ENCODE assay signal across 1 cellular context in the genomic region with DNA sequence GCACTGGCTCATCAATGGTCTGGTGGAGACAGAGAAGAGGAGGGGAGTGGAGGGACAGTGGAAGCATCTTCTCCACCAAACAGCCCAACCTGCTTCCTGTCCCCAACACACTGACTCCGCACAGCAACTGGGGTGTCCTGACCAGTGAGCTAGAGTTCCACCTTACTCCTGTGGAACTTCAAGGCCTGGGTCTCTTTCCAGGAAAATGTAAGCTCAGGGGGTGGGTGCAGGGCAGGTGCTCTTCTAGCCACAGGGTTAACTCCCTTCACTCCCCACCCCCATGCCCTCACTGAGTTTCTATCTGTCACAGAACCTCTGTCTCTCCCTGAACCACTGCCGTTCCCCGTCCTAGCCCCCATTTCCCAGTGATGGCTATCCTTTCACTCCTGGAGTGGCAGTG.
TF ChIP-seq lines count a peak whose summit lies in the region.

No MANE protein-coding gene starts in this region.

TF ChIP-seq in H1, 55 proteins besides CTCF, POLR2A, EP300 and RAD21:
- no peak for TF ChIP-seq SIN3A (conservative IDR thresholded peaks at IDR 0.05 in 1 of 2, IDR thresholded peaks at IDR 0.05 in 1 of 2; ENCODE audit: low read depth in 1 of 2, low read length in 2 of 2)
- TF ChIP-seq, protein P1, sequence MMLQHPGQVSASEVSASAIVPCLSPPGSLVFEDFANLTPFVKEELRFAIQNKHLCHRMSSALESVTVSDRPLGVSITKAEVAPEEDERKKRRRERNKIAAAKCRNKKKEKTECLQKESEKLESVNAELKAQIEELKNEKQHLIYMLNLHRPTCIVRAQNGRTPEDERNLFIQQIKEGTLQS (IDR thresholded peaks at IDR 0.05; ENCODE audit: insufficient read depth, low read depth, low read length), result no peak
- no peak for TF ChIP-seq SP2 (IDR thresholded peaks at IDR 0.05; ENCODE audit: low read length)
- no peak for TF ChIP-seq FOSL1 (IDR thresholded peaks at IDR 0.05; ENCODE audit: insufficient read depth, low read depth, low read length)
- TF ChIP-seq KDM4A (IDR thresholded peaks at IDR 0.05; ENCODE audit: low read depth, low read length, severe bottlenecking), result no peak
- no peak for TF ChIP-seq RXRA (IDR thresholded peaks at IDR 0.05; ENCODE audit: insufficient read depth, low read depth, low read length)
- TF ChIP-seq, protein P2, sequence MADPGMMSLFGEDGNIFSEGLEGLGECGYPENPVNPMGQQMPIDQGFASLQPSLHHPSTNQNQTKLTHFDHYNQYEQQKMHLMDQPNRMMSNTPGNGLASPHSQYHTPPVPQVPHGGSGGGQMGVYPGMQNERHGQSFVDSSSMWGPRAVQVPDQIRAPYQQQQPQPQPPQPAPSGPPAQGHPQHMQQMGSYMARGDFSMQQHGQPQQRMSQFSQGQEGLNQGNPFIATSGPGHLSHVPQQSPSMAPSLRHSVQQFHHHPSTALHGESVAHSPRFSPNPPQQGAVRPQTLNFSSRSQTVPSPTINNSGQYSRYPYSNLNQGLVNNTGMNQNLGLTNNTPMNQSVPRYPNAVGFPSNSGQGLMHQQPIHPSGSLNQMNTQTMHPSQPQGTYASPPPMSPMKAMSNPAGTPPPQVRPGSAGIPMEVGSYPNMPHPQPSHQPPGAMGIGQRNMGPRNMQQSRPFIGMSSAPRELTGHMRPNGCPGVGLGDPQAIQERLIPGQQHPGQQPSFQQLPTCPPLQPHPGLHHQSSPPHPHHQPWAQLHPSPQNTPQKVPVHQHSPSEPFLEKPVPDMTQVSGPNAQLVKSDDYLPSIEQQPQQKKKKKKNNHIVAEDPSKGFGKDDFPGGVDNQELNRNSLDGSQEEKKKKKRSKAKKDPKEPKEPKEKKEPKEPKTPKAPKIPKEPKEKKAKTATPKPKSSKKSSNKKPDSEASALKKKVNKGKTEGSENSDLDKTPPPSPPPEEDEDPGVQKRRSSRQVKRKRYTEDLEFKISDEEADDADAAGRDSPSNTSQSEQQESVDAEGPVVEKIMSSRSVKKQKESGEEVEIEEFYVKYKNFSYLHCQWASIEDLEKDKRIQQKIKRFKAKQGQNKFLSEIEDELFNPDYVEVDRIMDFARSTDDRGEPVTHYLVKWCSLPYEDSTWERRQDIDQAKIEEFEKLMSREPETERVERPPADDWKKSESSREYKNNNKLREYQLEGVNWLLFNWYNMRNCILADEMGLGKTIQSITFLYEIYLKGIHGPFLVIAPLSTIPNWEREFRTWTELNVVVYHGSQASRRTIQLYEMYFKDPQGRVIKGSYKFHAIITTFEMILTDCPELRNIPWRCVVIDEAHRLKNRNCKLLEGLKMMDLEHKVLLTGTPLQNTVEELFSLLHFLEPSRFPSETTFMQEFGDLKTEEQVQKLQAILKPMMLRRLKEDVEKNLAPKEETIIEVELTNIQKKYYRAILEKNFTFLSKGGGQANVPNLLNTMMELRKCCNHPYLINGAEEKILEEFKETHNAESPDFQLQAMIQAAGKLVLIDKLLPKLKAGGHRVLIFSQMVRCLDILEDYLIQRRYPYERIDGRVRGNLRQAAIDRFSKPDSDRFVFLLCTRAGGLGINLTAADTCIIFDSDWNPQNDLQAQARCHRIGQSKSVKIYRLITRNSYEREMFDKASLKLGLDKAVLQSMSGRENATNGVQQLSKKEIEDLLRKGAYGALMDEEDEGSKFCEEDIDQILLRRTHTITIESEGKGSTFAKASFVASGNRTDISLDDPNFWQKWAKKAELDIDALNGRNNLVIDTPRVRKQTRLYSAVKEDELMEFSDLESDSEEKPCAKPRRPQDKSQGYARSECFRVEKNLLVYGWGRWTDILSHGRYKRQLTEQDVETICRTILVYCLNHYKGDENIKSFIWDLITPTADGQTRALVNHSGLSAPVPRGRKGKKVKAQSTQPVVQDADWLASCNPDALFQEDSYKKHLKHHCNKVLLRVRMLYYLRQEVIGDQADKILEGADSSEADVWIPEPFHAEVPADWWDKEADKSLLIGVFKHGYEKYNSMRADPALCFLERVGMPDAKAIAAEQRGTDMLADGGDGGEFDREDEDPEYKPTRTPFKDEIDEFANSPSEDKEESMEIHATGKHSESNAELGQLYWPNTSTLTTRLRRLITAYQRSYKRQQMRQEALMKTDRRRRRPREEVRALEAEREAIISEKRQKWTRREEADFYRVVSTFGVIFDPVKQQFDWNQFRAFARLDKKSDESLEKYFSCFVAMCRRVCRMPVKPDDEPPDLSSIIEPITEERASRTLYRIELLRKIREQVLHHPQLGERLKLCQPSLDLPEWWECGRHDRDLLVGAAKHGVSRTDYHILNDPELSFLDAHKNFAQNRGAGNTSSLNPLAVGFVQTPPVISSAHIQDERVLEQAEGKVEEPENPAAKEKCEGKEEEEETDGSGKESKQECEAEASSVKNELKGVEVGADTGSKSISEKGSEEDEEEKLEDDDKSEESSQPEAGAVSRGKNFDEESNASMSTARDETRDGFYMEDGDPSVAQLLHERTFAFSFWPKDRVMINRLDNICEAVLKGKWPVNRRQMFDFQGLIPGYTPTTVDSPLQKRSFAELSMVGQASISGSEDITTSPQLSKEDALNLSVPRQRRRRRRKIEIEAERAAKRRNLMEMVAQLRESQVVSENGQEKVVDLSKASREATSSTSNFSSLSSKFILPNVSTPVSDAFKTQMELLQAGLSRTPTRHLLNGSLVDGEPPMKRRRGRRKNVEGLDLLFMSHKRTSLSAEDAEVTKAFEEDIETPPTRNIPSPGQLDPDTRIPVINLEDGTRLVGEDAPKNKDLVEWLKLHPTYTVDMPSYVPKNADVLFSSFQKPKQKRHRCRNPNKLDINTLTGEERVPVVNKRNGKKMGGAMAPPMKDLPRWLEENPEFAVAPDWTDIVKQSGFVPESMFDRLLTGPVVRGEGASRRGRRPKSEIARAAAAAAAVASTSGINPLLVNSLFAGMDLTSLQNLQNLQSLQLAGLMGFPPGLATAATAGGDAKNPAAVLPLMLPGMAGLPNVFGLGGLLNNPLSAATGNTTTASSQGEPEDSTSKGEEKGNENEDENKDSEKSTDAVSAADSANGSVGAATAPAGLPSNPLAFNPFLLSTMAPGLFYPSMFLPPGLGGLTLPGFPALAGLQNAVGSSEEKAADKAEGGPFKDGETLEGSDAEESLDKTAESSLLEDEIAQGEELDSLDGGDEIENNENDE (IDR thresholded peaks at IDR 0.05; ENCODE audit: insufficient replicate concordance, low read length), result no peak
- TF ChIP-seq SIX5 (IDR thresholded peaks at IDR 0.05; ENCODE audit: low read depth, low read length), result no peak
- TF ChIP-seq EZH2 (IDR thresholded peaks at IDR 0.05; ENCODE audit: low read depth, low read length, severe bottlenecking), result no peak
- TF ChIP-seq JUN (IDR thresholded peaks at IDR 0.05; ENCODE audit: low read depth, low read length), result no peak
- TF ChIP-seq SP1 (IDR thresholded peaks at IDR 0.05; ENCODE audit: low read depth, low read length), result no peak
- no peak for TF ChIP-seq GABPA (IDR thresholded peaks at IDR 0.05; ENCODE audit: borderline replicate concordance, insufficient read depth, low read length)
- no peak for TF ChIP-seq EGR1 (IDR thresholded peaks at IDR 0.05; ENCODE audit: borderline replicate concordance, low read depth, low read length)
- TF ChIP-seq PHF8 (conservative IDR thresholded peaks at IDR 0.05; ENCODE audit: low read depth, low read length), result no peak
- no peak for TF ChIP-seq RFX5 (IDR thresholded peaks at IDR 0.05; ENCODE audit: borderline replicate concordance, low read depth, low read length)
